Comparison of ENCODE assay signal across 26 cellular contexts in genomic region chr5:29845206-29845605, GRCh38.
DNase-seq lines count a peak whose midpoint lies in the region; ATAC-seq, FAIRE-seq and TF ChIP-seq lines count a peak whose summit lies in the region.
"Had no signal": no experiment of that assay in that cellular context is flagged by ENCODE, and none has a peak within 500 bp of the region (broad histone marks: within the 10 kb centered on the region; RNA-seq: fewer than 3 reads in every experiment).

No MANE protein-coding gene starts in this region.

- H3K4me1 ChIP-seq in HepG2 (ENCODE audit: insufficient read depth, low read length) (no peaks in the 10 kb centered on the region), right lobe of liver (no peaks in the 10 kb centered on the region), small intestine (ENCODE audit: control insufficient read depth in 2 of 2, insufficient read depth in 1 of 2, low read depth in 1 of 2, low read length in 1 of 2) (no peaks in the 10 kb centered on the region), testis (no peaks in the 10 kb centered on the region)
- H3K4me1 ChIP-seq: A549; BE2C; BLaER1 treated with 17β-estradiol and CSF1 and Interleukin-3, amounts not matched to agents 10 nM and 100 nM; HAP-1 had no signal

- H3K9me3 Mint-ChIP-seq in glutamatergic neuron (ENCODE audit: unreplicated experiment): no peaks in the 10 kb centered on the region

- TF ChIP-seq RAD21 in HepG2 (CRISPR knock-in tag; IDR thresholded peaks at IDR 0.05): no peak

- no peak overlapping the region for H2AFZ ChIP-seq in HepG2 (ENCODE audit: low read length)
- H2AFZ ChIP-seq: GM23338 had no signal

- no peak for TF ChIP-seq EP300 in HepG2 (IDR thresholded peaks at IDR 0.05; ENCODE audit: low read depth in 2 of 2, low read length in 2 of 2)
- TF ChIP-seq EP300 in HepG2 (CRISPR knock-in tag; IDR thresholded peaks at IDR 0.05; ENCODE audit: borderline replicate concordance): no peak

- no peaks in the 10 kb centered on the region for H4K20me1 ChIP-seq in HepG2 (ENCODE audit: insufficient read depth, low read length)
- H4K20me1 ChIP-seq: BLaER1 treated with 17β-estradiol and CSF1 and Interleukin-3, amounts not matched to agents 10 nM and 100 nM had no signal

- H3K4me1 Mint-ChIP-seq in glutamatergic neuron (ENCODE audit: low read depth, unreplicated experiment): no peaks in the 10 kb centered on the region
- H3K4me1 Mint-ChIP-seq: CD14-positive monocyte; CD8-positive, alpha-beta memory T cell; GM23338 had no signal

- no peaks in the 10 kb centered on the region for H3K36me3 Mint-ChIP-seq in glutamatergic neuron (ENCODE audit: unreplicated experiment)
- H3K36me3 Mint-ChIP-seq: CD14-positive monocyte; CD8-positive, alpha-beta memory T cell had no signal

- H3K27ac ChIP-seq in HepG2 (ENCODE audit: extremely low read length, insufficient read depth, low read length): no peak overlapping the region
- H3K27ac ChIP-seq in right lobe of liver: no peak overlapping the region
- H3K27ac ChIP-seq in small intestine (ENCODE audit: low read depth in 1 of 2, low read length in 1 of 2): no peak overlapping the region
- no peak overlapping the region for H3K27ac ChIP-seq in testis
- H3K27ac ChIP-seq: 22Rv1; A549; BLaER1 treated with 17β-estradiol and CSF1 and Interleukin-3, amounts not matched to agents 10 nM and 100 nM had no signal

- POLR2A ChIA-PET in HepG2 (lab: Yijun Ruan, JAX): no interaction called here

- intact Hi-C loops in HepG2 (cut with micrococcal nuclease; ENCODE audit: unreplicated experiment): no loop called here
- intact Hi-C loops in right lobe of liver (cut with DNase I): no loop called here
- intact Hi-C loops in testis (cut with DNase I; ENCODE audit: low total_unique reads): no loop called here

- in situ Hi-C loops in HepG2 (cut with HindIII; ENCODE audit: extremely low pct_ligation_motif_present, low pct_unique_long_range_greater_than_20kb): no loop called here

- WGBS in HepG2 (ENCODE audit: low lambda C conversion rate): 59% methylated on average over 3 of the region's 3 CpGs
- WGBS in right lobe of liver (ENCODE audit: insufficient coverage, low coverage, low lambda C conversion rate, missing lambda C conversion rate): 82% methylated on average over 3 of the region's 3 CpGs
- WGBS in small intestine, 3 donors: 93 to 94% (median 93%) methylated on average over 3 of the region's 3 CpGs
- 62 to 79% methylated on average over 3 of the region's 3 CpGs for WGBS in testis, 2 donors

- H3K4me3 ChIP-seq in HepG2 (replicated peaks in 1 of 3; ENCODE audit: insufficient read depth in 1 of 3, low read depth in 2 of 3, low read length in 3 of 3) (no peak overlapping the region), right lobe of liver (no peak overlapping the region), small intestine (ENCODE audit: low read depth in 1 of 2, low read length in 2 of 2) (no peak overlapping the region), testis (peak overlapping the region in 1 of 2 donors; percentile 10)
- H3K4me3 ChIP-seq: A549; BLaER1 treated with 17β-estradiol and CSF1 and Interleukin-3, amounts not matched to agents 10 nM and 100 nM; GM12878; GM23338; HAP-1 had no signal

- TF ChIP-seq POLR2A in HepG2 (IDR thresholded peaks at IDR 0.05; ENCODE audit: insufficient read depth in 1 of 2, low read depth in 2 of 2, low read length in 2 of 2) (no peak), right lobe of liver (IDR thresholded peaks at IDR 0.05) (no peak), testis (IDR thresholded peaks at IDR 0.05) (no peak)

- H3K36me3 ChIP-seq in HepG2 (replicated peaks in 1 of 2; ENCODE audit: control insufficient read depth in 1 of 2, insufficient read depth in 2 of 2, low read length in 2 of 2) (no peaks in the 10 kb centered on the region), right lobe of liver (no peaks in the 10 kb centered on the region), small intestine (ENCODE audit: control insufficient read depth in 2 of 2, insufficient read depth in 2 of 2, low read length in 2 of 2) (no peaks in the 10 kb centered on the region), testis (ENCODE audit: low read depth, missing control alignments) (no peaks in the 10 kb centered on the region)
- H3K36me3 ChIP-seq: BE2C; BLaER1 treated with 17β-estradiol and CSF1 and Interleukin-3, amounts not matched to agents 10 nM and 100 nM; HAP-1 had no signal

- ATAC-seq in HepG2 (no peak), right lobe of liver (no peak)
- ATAC-seq: A549, GM12878, GM23338 had no signal

- DNase-seq in HepG2 (ENCODE audit: low spot score) (no peak), right lobe of liver (no peak), frontal cortex (ENCODE audit: low spot score in 2 of 2) (no peak), small intestine (no peak), glutamatergic neuron (no peak), testis (no peak)
- DNase-seq: ACHN; AML-193; BE2C; CD4-positive, alpha-beta T cell; CD8-positive, alpha-beta memory T cell; DMS 273 treated with DMSO at 0.1 percent for 48 hours; DMS79; EL; GDM1; HFFc6 had no signal

- no peak overlapping the region for H3K27ac Mint-ChIP-seq in glutamatergic neuron (ENCODE audit: unreplicated experiment)
- H3K27ac Mint-ChIP-seq: CD14-positive monocyte; CD4-positive, alpha-beta T cell; CD8-positive, alpha-beta memory T cell; GM23338; HFFc6 had no signal

- BruUV-seq in HepG2 (replicated peaks; lab: Mats Ljungman, UMichigan): no TSS peak

- FAIRE-seq in HepG2 (lab: Jason Lieb, UNC): no peak
- FAIRE-seq in frontal cortex (lab: Jason Lieb, UNC): peak; percentile 8
- FAIRE-seq in small intestine (lab: Jason Lieb, UNC): peak; percentile 51
- FAIRE-seq: A549, D721Med, GM12878, GM19239, H54 had no signal

- H3K4me2 ChIP-seq in HepG2 (ENCODE audit: low read depth, low read length): no peak overlapping the region
- H3K4me2 ChIP-seq: A549; BLaER1 treated with 17β-estradiol and CSF1 and Interleukin-3, amounts not matched to agents 10 nM and 100 nM; GM23338 had no signal

- H3K79me2 ChIP-seq in HepG2 (ENCODE audit: insufficient read depth, low read length): no peaks in the 10 kb centered on the region

- CTCF ChIA-PET in HepG2 (lab: Yijun Ruan, JAX; ENCODE audit: low intra/inter-chr PET ratio, low total read pairs): no interaction called here

- H3K9me3 ChIP-seq in HepG2 (ENCODE audit: low read length) (peaks cover 4% of the 10 kb centered on the region; the same call in 1 of the 2 replicates), right lobe of liver (no peaks in the 10 kb centered on the region), small intestine (ENCODE audit: control insufficient read depth, low read depth) (peaks cover 1% of the 10 kb centered on the region), testis (no peaks in the 10 kb centered on the region)
- H3K9me3 ChIP-seq: A549; BE2C; BLaER1 treated with 17β-estradiol and CSF1 and Interleukin-3, amounts not matched to agents 10 nM and 100 nM; HAP-1 had no signal

- TF ChIP-seq CTCF in HepG2 (CRISPR knock-in tag; IDR thresholded peaks at IDR 0.05) (no peak), right lobe of liver (IDR thresholded peaks at IDR 0.05) (no peak), glutamatergic neuron (IDR thresholded peaks at IDR 0.05; ENCODE audit: partially characterized antibody, unreplicated experiment) (no peak), testis (IDR thresholded peaks at IDR 0.05) (no peak)

- H3K27me3 Mint-ChIP-seq in glutamatergic neuron (ENCODE audit: unreplicated experiment): peaks cover 1% of the 10 kb centered on the region
- H3K27me3 Mint-ChIP-seq: CD4-positive, alpha-beta T cell; CD8-positive, alpha-beta memory T cell had no signal

- H3K27me3 ChIP-seq in HepG2 (ENCODE audit: control insufficient read depth in 1 of 2, insufficient read depth in 2 of 2, low read length in 2 of 2): no peaks in the 10 kb centered on the region
- H3K27me3 ChIP-seq in right lobe of liver: no peaks in the 10 kb centered on the region
- no peaks in the 10 kb centered on the region for H3K27me3 ChIP-seq in small intestine (ENCODE audit: control insufficient read depth in 2 of 2, insufficient read depth in 2 of 2, low read length in 2 of 2)
- H3K27me3 ChIP-seq in testis: no peaks in the 10 kb centered on the region
- H3K27me3 ChIP-seq: BE2C; BLaER1 treated with 17β-estradiol and CSF1 and Interleukin-3, amounts not matched to agents 10 nM and 100 nM had no signal

- H3K9ac ChIP-seq in HepG2 (ENCODE audit: insufficient read depth, low read depth, low read length): no peak overlapping the region
- H3K9ac ChIP-seq: BLaER1 treated with 17β-estradiol and CSF1 and Interleukin-3, amounts not matched to agents 10 nM and 100 nM had no signal

- no peak overlapping the region for H3K4me3 Mint-ChIP-seq in glutamatergic neuron (ENCODE audit: unreplicated experiment)
- H3K4me3 Mint-ChIP-seq: CD14-positive monocyte; CD4-positive, alpha-beta T cell; CD8-positive, alpha-beta memory T cell; GM23338; HFFc6 had no signal

TF ChIP-seq in HepG2, 621 proteins besides CTCF, POLR2A, EP300 and RAD21:
- no peak for TF ChIP-seq NR1H2 (CRISPR knock-in tag; IDR thresholded peaks at IDR 0.05; ENCODE audit: borderline replicate concordance, low read depth)
- peak; percentile 58; the same call in 1 of the 2 replicates for TF ChIP-seq CEBPB (IDR thresholded peaks at IDR 0.05; ENCODE audit: borderline replicate concordance, low read depth, low read length)
- TF ChIP-seq GATAD1 (CRISPR knock-in tag; IDR thresholded peaks at IDR 0.05): no peak
- TF ChIP-seq SP5 (CRISPR knock-in tag; IDR thresholded peaks at IDR 0.05; ENCODE audit: borderline replicate concordance, low read depth): no peak
- TF ChIP-seq ZNF350 (CRISPR knock-in tag; IDR thresholded peaks at IDR 0.05; ENCODE audit: borderline replicate concordance, low read depth): no peak
- TF ChIP-seq ZBTB25 (CRISPR knock-in tag; IDR thresholded peaks at IDR 0.05): no peak
